ENCODE assay signal across 19 cellular contexts in genomic region chr20:4444404-4444803, GRCh38.
DNase-seq lines count a peak whose midpoint lies in the region; ATAC-seq and TF ChIP-seq lines count a peak whose summit lies in the region.
"Had no signal": no experiment of that assay in that cellular context is flagged by ENCODE, and none has a peak within 500 bp of the region (broad histone marks: within the 10 kb centered on the region; RNA-seq: fewer than 3 reads in every experiment).

No MANE protein-coding gene starts in this region.

- DNase-seq in HFFc6 (peak; percentile 86), amniotic epithelial cell (ENCODE audit: low read depth) (peak; percentile 8), foreskin fibroblast (peak; percentile 53 to 72), NCI-H526 (lab: John Stamatoyannopoulos, UW) (no peak), NCI-H1092 (lab: John Stamatoyannopoulos, UW) (no peak), LoVo (ENCODE audit: low spot score) (no peak)
- DNase-seq in stimulated activated effector memory CD8-positive, alpha-beta T cell treated with anti-CD3 and anti-CD28 coated beads, Interleukin-12 subunit alpha, Interleukin-12 subunit beta, amount 100 ng/mL, for 72 hours (ENCODE audit: low spot score in 2 of 2) = no peak
- DNase-seq: activated gamma-delta T cell treated with Interleukin-2 at 50 U/mL for 16 hours, anterior cingulate cortex, left lung, NCI-H1694 treated with DMSO at 0.1 percent for 48 hours, NCI-H345, ovary, SHP77 treated with DMSO at 0.1 percent for 48 hours, small intestine, T-helper 9 cell had no signal

- no peak for ATAC-seq in stimulated activated effector memory CD8-positive, alpha-beta T cell treated with anti-CD3 and anti-CD28 coated beads, Interleukin-12 subunit alpha, Interleukin-12 subunit beta, amount 100 ng/mL, for 72 hours
- ATAC-seq: left lung had no signal

- H3K27ac Mint-ChIP-seq in HFFc6 = peak overlapping the region; percentile 70
- no peak overlapping the region for H3K27ac Mint-ChIP-seq in stimulated activated effector memory CD8-positive, alpha-beta T cell treated with anti-CD3 and anti-CD28 coated beads, Interleukin-12 subunit alpha, Interleukin-12 subunit beta, amount 100 ng/mL, for 72 hours
- H3K27ac Mint-ChIP-seq: CD14-positive monocyte; dendritic cell treated with granulocyte-macrophage colony-stimulating factor and Interleukin-4, amounts not matched to agents 40 ng/mL and 50 ng/mL, for 4 days had no signal

- H3K27me3 Mint-ChIP-seq in HFFc6 (ENCODE audit: insufficient read depth) = no peaks in the 10 kb centered on the region

- TF ChIP-seq CTCF in HFFc6 (IDR thresholded peaks at IDR 0.05) (no peak), foreskin fibroblast (IDR thresholded peaks at IDR 0.05; ENCODE audit: low read depth, low read length) (no peak)

- peaks cover 12% of the 10 kb centered on the region; the same call in 1 of the 2 replicates for H3K36me3 Mint-ChIP-seq in HFFc6 (ENCODE audit: low read depth)
- H3K36me3 Mint-ChIP-seq in stimulated activated effector memory CD8-positive, alpha-beta T cell treated with anti-CD3 and anti-CD28 coated beads, Interleukin-12 subunit alpha, Interleukin-12 subunit beta, amount 100 ng/mL, for 72 hours = no peaks in the 10 kb centered on the region
- H3K36me3 Mint-ChIP-seq: CD14-positive monocyte had no signal

- peaks cover 45% of the 10 kb centered on the region for H3K4me1 Mint-ChIP-seq in HFFc6 (ENCODE audit: low read depth)
- H3K4me1 Mint-ChIP-seq in stimulated activated effector memory CD8-positive, alpha-beta T cell treated with anti-CD3 and anti-CD28 coated beads, Interleukin-12 subunit alpha, Interleukin-12 subunit beta, amount 100 ng/mL, for 72 hours = no peaks in the 10 kb centered on the region
- H3K4me1 Mint-ChIP-seq: CD14-positive monocyte had no signal

- H3K9me3 Mint-ChIP-seq in HFFc6 = peaks cover 6% of the 10 kb centered on the region; the same call in 1 of the 2 replicates
- H3K9me3 Mint-ChIP-seq in stimulated activated effector memory CD8-positive, alpha-beta T cell treated with anti-CD3 and anti-CD28 coated beads, Interleukin-12 subunit alpha, Interleukin-12 subunit beta, amount 100 ng/mL, for 72 hours = no peaks in the 10 kb centered on the region
- H3K9me3 Mint-ChIP-seq: dendritic cell treated with granulocyte-macrophage colony-stimulating factor and Interleukin-4, amounts not matched to agents 40 ng/mL and 50 ng/mL, for 4 days had no signal

- H3K4me3 ChIP-seq in foreskin fibroblast (ENCODE audit: low read depth in 1 of 2, low read length in 2 of 2) = no peak overlapping the region
- H3K4me3 ChIP-seq: left lung, ovary, tibial nerve had no signal

- H3K4me3 Mint-ChIP-seq in HFFc6 = no peak overlapping the region
- H3K4me3 Mint-ChIP-seq in stimulated activated effector memory CD8-positive, alpha-beta T cell treated with anti-CD3 and anti-CD28 coated beads, Interleukin-12 subunit alpha, Interleukin-12 subunit beta, amount 100 ng/mL, for 72 hours = no peak overlapping the region
- H3K4me3 Mint-ChIP-seq: CD14-positive monocyte; dendritic cell treated with granulocyte-macrophage colony-stimulating factor and Interleukin-4, amounts not matched to agents 40 ng/mL and 50 ng/mL, for 4 days had no signal

Comparison
In these comparisons a context has a peak if more than half of its experiments do, and no peak if none do; other contexts are left out.
1. DNase-seq: peak in HFFc6 (single experiment), amniotic epithelial cell (single experiment) and foreskin fibroblast (2 of 2); none in NCI-H526 (0 of 2), NCI-H1092 (single experiment), stimulated activated effector memory CD8-positive, alpha-beta T cell treated with anti-CD3 and anti-CD28 coated beads, Interleukin-12 subunit alpha, Interleukin-12 subunit beta, amount 100 ng/mL, for 72 hours (0 of 2) and LoVo (single experiment).